Comparison of ENCODE assay signal across 9 cellular contexts in the genomic region with DNA sequence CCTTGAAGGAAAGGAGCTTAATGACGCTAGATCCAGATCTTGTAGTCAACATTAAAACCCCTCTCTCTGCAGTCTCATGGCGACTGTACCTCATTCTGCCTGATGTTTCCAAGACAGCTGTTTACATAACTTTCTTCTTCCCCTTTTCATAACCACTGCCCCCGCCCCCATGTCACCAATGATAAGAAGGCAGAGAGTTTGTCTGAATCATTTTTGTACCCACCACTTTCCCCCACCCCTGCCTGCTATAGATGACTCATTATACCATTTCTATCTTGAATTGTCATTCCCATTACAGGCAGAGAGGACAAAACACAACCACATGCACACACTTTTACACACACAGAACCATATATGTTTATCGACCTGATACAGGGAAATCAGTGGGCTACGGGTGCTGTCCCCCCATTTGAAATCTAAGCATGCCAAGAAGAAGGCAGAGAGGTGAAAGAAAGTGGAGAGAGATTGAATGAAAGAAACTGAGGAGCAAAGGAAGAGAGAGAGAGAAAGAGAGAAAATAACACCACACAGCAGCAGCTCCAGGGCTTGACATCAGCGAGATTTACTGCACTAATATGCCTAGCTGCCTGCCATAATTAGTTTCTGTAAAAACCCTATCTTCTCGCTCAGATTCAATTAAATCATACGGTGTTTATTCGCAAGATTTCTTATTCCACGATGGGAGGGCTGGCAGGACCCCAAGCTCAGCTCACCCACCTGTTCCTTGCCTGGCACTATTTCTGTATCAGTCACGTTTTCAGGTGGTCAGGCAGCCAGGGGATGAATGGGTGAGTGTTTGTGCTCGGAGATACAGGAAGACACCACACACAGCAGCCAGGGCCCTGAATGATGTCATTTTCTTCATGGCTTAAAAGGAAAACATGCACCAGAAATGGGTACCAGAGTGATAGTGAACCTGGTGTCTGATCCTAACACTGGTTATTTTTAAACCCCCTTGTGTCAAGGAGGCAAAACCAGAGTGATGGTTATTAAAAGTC.
DNase-seq lines count a peak whose midpoint lies in the region; ATAC-seq, FAIRE-seq and TF ChIP-seq lines count a peak whose summit lies in the region.
"Had no signal": no experiment of that assay in that cellular context is flagged by ENCODE, and none has a peak within 500 bp of the region (broad histone marks: within the 10 kb centered on the region; RNA-seq: fewer than 3 reads in every experiment).

No MANE protein-coding gene starts in this region.

- CTCF ChIA-PET in A549 (lab: Yijun Ruan, JAX) = interaction anchor here (0.6 kb wide), 2 partner anchors 7 to 351 kb away, joined by 3 to 4 read pairs; no protein-coding TSS in a partner anchor

- TF ChIP-seq CTCF in A549 (IDR thresholded peaks at IDR 0.05) = no peak
- no peak for TF ChIP-seq CTCF in natural killer cell (IDR thresholded peaks at IDR 0.05)
- TF ChIP-seq CTCF in upper lobe of left lung (IDR thresholded peaks at IDR 0.05) = peak in 1 of 6 experiments; percentile 5

- TF ChIP-seq EP300 in A549 (IDR thresholded peaks at IDR 0.05) (no peak), upper lobe of left lung (IDR thresholded peaks at IDR 0.05) (peak in 1 of 4 donors; percentile 26)

- no peaks in the 10 kb centered on the region for H3K27me3 ChIP-seq in upper lobe of left lung

- H3K4me1 Mint-ChIP-seq in T-helper 17 cell = peaks cover 10% of the 10 kb centered on the region
- H3K4me1 Mint-ChIP-seq in natural killer cell = peaks cover 13 to 20% of the 10 kb centered on the region in 2 donors

- intact Hi-C loops in natural killer cell (cut with micrococcal nuclease) = loop anchor here (1.0 to 2.0 kb wide), 2 partner anchors 15 to 176 kb away; no protein-coding TSS in a partner anchor

- no peaks in the 10 kb centered on the region for H3K9me3 Mint-ChIP-seq in natural killer cell

- no peaks in the 10 kb centered on the region for H3K36me3 ChIP-seq in upper lobe of left lung

- H3K4me1 ChIP-seq in A549 (peaks cover 16% of the 10 kb centered on the region), upper lobe of left lung (peaks cover 7 to 19% (median 13%) of the 10 kb centered on the region in 4 donors)

- TF ChIP-seq POLR2A in A549 (IDR thresholded peaks at IDR 0.05; ENCODE audit: low read length) = no peak
- TF ChIP-seq POLR2A in upper lobe of left lung (IDR thresholded peaks at IDR 0.05) = peak in 1 of 4 donors; percentile 44

- POLR2A ChIA-PET in A549 (lab: Yijun Ruan, JAX) = no interaction called here

- H3K36me3 Mint-ChIP-seq in T-helper 17 cell (ENCODE audit: low read depth) (no peaks in the 10 kb centered on the region), natural killer cell (no peaks in the 10 kb centered on the region)

- peak in 1 of 2 experiments; percentile 32 for DNase-seq in A549 (ENCODE audit: low read depth in 1 of 2, low spot score in 1 of 2)
- DNase-seq in T-helper 17 cell = peak in 1 of 3 donors; percentile 18
- peak; percentile 52 for DNase-seq in natural killer cell
- DNase-seq in upper lobe of left lung = peak in 1 of 2 donors; percentile 73
- DNase-seq in NCI-H1436 (lab: John Stamatoyannopoulos, UW) = no peak

- peak overlapping the region; percentile 48 to 69; a peak in 5 of 6 replicates for H3K27ac ChIP-seq in A549
- H3K27ac ChIP-seq in angular gyrus (ENCODE audit: low read depth, low read length) = peak overlapping the region; percentile 34
- H3K27ac ChIP-seq in upper lobe of left lung = peak overlapping the region in 3 of 4 donors; percentile 49 to 75 (median 62)

- no peak for FAIRE-seq in A549 (lab: Jason Lieb, UNC)
- FAIRE-seq: G401.6 had no signal

- H3K27me3 Mint-ChIP-seq in T-helper 17 cell = peaks cover 21% of the 10 kb centered on the region
- no peaks in the 10 kb centered on the region for H3K27me3 Mint-ChIP-seq in natural killer cell (ENCODE audit: low read depth in 2 of 2)

- H3K9me3 ChIP-seq in A549 = no peaks in the 10 kb centered on the region
- H3K9me3 ChIP-seq in T-helper 17 cell (ENCODE audit: control insufficient read depth, low read length, poor library complexity, severe bottlenecking) = no peaks in the 10 kb centered on the region
- H3K9me3 ChIP-seq in upper lobe of left lung = no peaks in the 10 kb centered on the region

- no peak overlapping the region for H3K4me3 ChIP-seq in A549
- no peak overlapping the region for H3K4me3 ChIP-seq in upper lobe of left lung

- H3K27ac Mint-ChIP-seq in T-helper 17 cell (peak overlapping the region; percentile 91), natural killer cell (peak overlapping the region; percentile 64 to 87)

- WGBS in A549 (ENCODE audit: missing lambda C conversion rate) = 60% methylated on average over 11 of the region's 12 CpGs
- 48 to 50% methylated on average over 12 of the region's 12 CpGs for WGBS in upper lobe of left lung, 2 donors

- H3K4me2 ChIP-seq in A549 = peak overlapping the region; percentile 53

- TF ChIP-seq RAD21 in A549 (conservative IDR thresholded peaks at IDR 0.05 in 1 of 2, IDR thresholded peaks at IDR 0.05 in 1 of 2) = no peak

- ATAC-seq in A549 (no peak; a peak in 2 of 6 replicates), GM19043 (IDR thresholded peaks at IDR 0.05; ENCODE audit: low read depth, unreplicated experiment) (peak; percentile 67), HG03342 (IDR thresholded peaks at IDR 0.05; ENCODE audit: unreplicated experiment) (peak; percentile 88), T-helper 17 cell (peak; percentile 85), natural killer cell (peak; percentile 84 to 86 (median 85)), upper lobe of left lung (ENCODE audit: low FRiP score in 2 of 2) (peak; percentile 65 to 78)

- H3K4me3 Mint-ChIP-seq in T-helper 17 cell (peak overlapping the region; percentile 90), natural killer cell (peak overlapping the region; percentile 62)

TF ChIP-seq in A549, 52 proteins besides CTCF, POLR2A, EP300 and RAD21:
- TF ChIP-seq PHF8 (IDR thresholded peaks at IDR 0.05; ENCODE audit: borderline replicate concordance, low read depth) (no peak), MAZ (IDR thresholded peaks at IDR 0.05; ENCODE audit: borderline replicate concordance, low read depth, low read length) (no peak), TFCP2L1 (CRISPR knock-in tag; IDR thresholded peaks at IDR 0.05) (no peak), FOSL2 (IDR thresholded peaks at IDR 0.05) (0 out of 2 replicates have a peak, but pooled peaks have one; percentile 7), FOSL2 (CRISPR knock-in tag; IDR thresholded peaks at IDR 0.05) (peak; percentile 34; the same call in 1 of the 2 replicates)

Comparison
In these comparisons a context has a peak if more than half of its experiments do, and no peak if none do; other contexts are left out.
1. ATAC-seq: peak in GM19043 (single experiment), HG03342 (single experiment), T-helper 17 cell (single experiment), natural killer cell (3 of 3) and upper lobe of left lung (2 of 2); none in A549 (0 of 2).
2. Peak in every context shown above with its lines, with median percentiles within 50 percentile points of each other: H3K27ac ChIP-seq.